In the genomic region with DNA sequence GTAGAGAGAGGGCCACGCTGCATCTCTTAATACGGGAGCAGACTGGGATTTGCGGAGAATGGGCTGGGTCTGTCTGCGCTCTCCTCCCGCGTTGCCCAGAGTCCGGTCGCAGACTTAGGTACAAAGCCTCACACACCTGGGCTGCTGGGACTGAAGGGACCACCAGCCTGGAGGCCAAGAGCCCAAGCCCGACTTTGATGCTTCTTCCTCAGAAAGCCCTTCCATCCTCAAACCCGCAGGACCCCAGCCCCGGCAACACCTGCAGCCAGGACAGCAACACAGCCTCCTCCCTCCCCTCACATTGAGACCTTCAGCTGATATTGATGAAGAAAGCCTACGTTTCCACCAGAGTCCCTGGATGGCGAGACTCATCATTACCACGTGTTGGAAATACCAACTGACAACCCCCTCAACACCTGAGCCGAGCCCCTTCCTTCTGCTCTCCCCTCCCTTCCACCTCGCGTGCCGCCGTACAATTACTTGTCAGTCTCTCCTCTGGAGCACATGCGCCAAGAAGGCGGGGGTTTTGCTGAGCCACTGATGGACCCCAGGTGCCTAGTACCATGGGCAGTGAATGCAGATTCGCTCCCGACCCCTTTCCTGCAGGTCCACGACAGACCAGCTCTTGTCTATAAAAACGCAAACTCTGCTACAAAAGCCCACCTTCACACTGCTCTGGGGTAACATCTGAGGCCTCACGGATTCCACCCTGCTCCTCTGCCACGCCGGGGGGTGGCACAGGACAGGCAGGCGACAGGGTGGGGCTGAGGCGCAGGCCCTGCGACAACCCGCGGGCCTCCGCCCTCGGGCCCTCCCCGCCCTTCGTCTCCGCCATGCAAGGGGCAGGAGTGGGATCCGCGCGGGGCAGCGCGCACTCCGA, we compare ENCODE assay signal across 8 cellular contexts. TPM values are rescaled to one million over a fixed set of nuclear protein-coding genes. Genes with fewer than 3 reads are reported as not detected.
DNase-seq lines count a peak whose midpoint lies in the region; ATAC-seq and TF ChIP-seq lines count a peak whose summit lies in the region.

No MANE protein-coding gene starts in this region.

- H3K9me3 ChIP-seq in BLaER1 (no peaks in the 10 kb centered on the region), adrenal gland (replicated peaks in 1 of 3) (no peaks in the 10 kb centered on the region)

- peak overlapping the region; percentile 84 for H3K9ac ChIP-seq in BLaER1

- H3K27ac ChIP-seq in BLaER1 (peak overlapping the region; percentile 68), adrenal gland (peak overlapping the region; percentile 24 to 85 (median 73)), urinary bladder (ENCODE audit: low read depth) (no peak overlapping the region)

- H3K4me2 ChIP-seq in BLaER1, result peak overlapping the region; percentile 99

- TF ChIP-seq CTCF in adrenal gland (IDR thresholded peaks at IDR 0.05) (no peak), lower leg skin (IDR thresholded peaks at IDR 0.05) (no peak)

- TF ChIP-seq POLR2A in adrenal gland (IDR thresholded peaks at IDR 0.05) (no peak), lower leg skin (IDR thresholded peaks at IDR 0.05) (no peak), GM18505 (IDR thresholded peaks at IDR 0.05; ENCODE audit: borderline replicate concordance, extremely low read depth, insufficient read depth, insufficient read length) (no peak)

- ATAC-seq in HG02852 (IDR thresholded peaks at IDR 0.05; ENCODE audit: unreplicated experiment) (peak; percentile 9), GM18505 (IDR thresholded peaks at IDR 0.05; ENCODE audit: unreplicated experiment) (no peak)

- DNase-seq in adrenal gland, result peak in 2 of 7 donors; percentile 54 to 60
- no peak for DNase-seq in lower leg skin (ENCODE audit: low spot score in 2 of 2)
- no peak for DNase-seq in NCI-H526 treated with DMSO at 0.1 percent for 48 hours (lab: John Stamatoyannopoulos, UW)
- no peak for DNase-seq in SHP77 (lab: John Stamatoyannopoulos, UW)

- peaks cover 39% of the 10 kb centered on the region for H3K36me3 ChIP-seq in BLaER1
- H3K36me3 ChIP-seq in adrenal gland (replicated peaks in 1 of 2), result peaks cover 0 to 34% of the 10 kb centered on the region in 2 donors
- H3K36me3 ChIP-seq in urinary bladder (ENCODE audit: insufficient read depth), result no peaks in the 10 kb centered on the region

- 16 to 21% (median 18%) methylated on average over 28 to 44 of the region's 44 CpGs for WGBS in adrenal gland, 4 donors
- WGBS in lower leg skin, 2 donors, result 11 to 13% methylated on average over 38 to 44 of the region's 44 CpGs
- WGBS in urinary bladder, result 19% methylated on average over 44 of the region's 44 CpGs

- no peaks in the 10 kb centered on the region for H3K27me3 ChIP-seq in BLaER1
- H3K27me3 ChIP-seq in adrenal gland, result no peaks in the 10 kb centered on the region

- peaks cover 56% of the 10 kb centered on the region for H4K20me1 ChIP-seq in BLaER1

- intact Hi-C loops in adrenal gland (cut with DNase I) (loop anchor here in 1 of 2 donors (5.0 kb wide), 1 partner anchor 141 kb away; no protein-coding TSS in a partner anchor), lower leg skin (cut with DNase I; ENCODE audit: low total_unique reads) (loop anchor here (5.0 kb wide), 1 partner anchor 146 kb away; no protein-coding TSS in a partner anchor)

- H3K4me1 ChIP-seq in BLaER1 (peaks cover 39% of the 10 kb centered on the region), adrenal gland (replicated peaks in 1 of 2) (peaks cover 18 to 25% of the 10 kb centered on the region in 2 donors), urinary bladder (ENCODE audit: insufficient read depth) (peaks cover 1% of the 10 kb centered on the region)

- peak overlapping the region; percentile 82 for H3K4me3 ChIP-seq in BLaER1
- peak overlapping the region; percentile 61 to 99 (median 77) for H3K4me3 ChIP-seq in adrenal gland
- H3K4me3 ChIP-seq in lower leg skin (ENCODE audit: low read depth, poor library complexity, severe bottlenecking), result peak overlapping the region; percentile 80
- peak overlapping the region; percentile 85 for H3K4me3 ChIP-seq in urinary bladder (ENCODE audit: low read depth, low read length)

RNA-seq across cellular contexts. Expression of gene ASB6, which starts 0.8 kb away (rescaled TPM):
- total RNA-seq in adrenal gland (10 to 100 TPM; 21.3 to 31.8 (median 26.8) TPM), lower leg skin (10 to 100 TPM; 33.0 to 46.9 (median 40.1) TPM), urinary bladder (5.8 TPM)
- polyA plus RNA-seq in adrenal gland (10 to 100 TPM; 11.2 to 34.2 (median 30.6) TPM), urinary bladder (16.5 TPM)

RNA-seq across cellular contexts. Expression of gene NTMT1, which starts 15.1 kb away (rescaled TPM):
- 100 to 1,000 TPM in 4 of 8 donors, 10 to 100 TPM in 4; 27.2 to 190 (median 88.3) TPM for total RNA-seq in adrenal gland
- 100 to 1,000 TPM in 1 of 3 donors, 10 to 100 TPM in 2; 40.0 to 122 (median 87.5) TPM for polyA plus RNA-seq in adrenal gland
- total RNA-seq in lower leg skin, result 10 to 100 TPM; 19.7 to 31.0 (median 25.7) TPM
- 12.8 TPM for total RNA-seq in urinary bladder
- polyA plus RNA-seq in urinary bladder, result 46.7 TPM

RNA-seq across cellular contexts. Expression of gene C9orf50, which starts 20.2 kb away (rescaled TPM):
- total RNA-seq in adrenal gland (under 1 TPM in 2 of 8 donors, not detected in 6; 0.14 to 0.37 TPM), lower leg skin (not detected), urinary bladder (not detected)
- polyA plus RNA-seq in adrenal gland (under 1 TPM in 2 of 3 donors, not detected in 1; 0.56 to 0.74 TPM), urinary bladder (0.28 TPM)

RNA-seq across cellular contexts. Expression of gene PRRX2, which starts 24.3 kb away (rescaled TPM):
- total RNA-seq in adrenal gland (1 to 10 TPM; 1.7 to 8.3 (median 4.0) TPM), lower leg skin (10 to 100 TPM; 10.7 to 24.1 (median 16.6) TPM), urinary bladder (8.6 TPM)
- polyA plus RNA-seq in adrenal gland (10 to 100 TPM in 1 of 3 donors, 1 to 10 TPM in 1, under 1 TPM in 1; 0.15 to 14.2 (median 8.1) TPM), urinary bladder (15.8 TPM)
